ENCODE assay signal across 8 cellular contexts in the genomic region with DNA sequence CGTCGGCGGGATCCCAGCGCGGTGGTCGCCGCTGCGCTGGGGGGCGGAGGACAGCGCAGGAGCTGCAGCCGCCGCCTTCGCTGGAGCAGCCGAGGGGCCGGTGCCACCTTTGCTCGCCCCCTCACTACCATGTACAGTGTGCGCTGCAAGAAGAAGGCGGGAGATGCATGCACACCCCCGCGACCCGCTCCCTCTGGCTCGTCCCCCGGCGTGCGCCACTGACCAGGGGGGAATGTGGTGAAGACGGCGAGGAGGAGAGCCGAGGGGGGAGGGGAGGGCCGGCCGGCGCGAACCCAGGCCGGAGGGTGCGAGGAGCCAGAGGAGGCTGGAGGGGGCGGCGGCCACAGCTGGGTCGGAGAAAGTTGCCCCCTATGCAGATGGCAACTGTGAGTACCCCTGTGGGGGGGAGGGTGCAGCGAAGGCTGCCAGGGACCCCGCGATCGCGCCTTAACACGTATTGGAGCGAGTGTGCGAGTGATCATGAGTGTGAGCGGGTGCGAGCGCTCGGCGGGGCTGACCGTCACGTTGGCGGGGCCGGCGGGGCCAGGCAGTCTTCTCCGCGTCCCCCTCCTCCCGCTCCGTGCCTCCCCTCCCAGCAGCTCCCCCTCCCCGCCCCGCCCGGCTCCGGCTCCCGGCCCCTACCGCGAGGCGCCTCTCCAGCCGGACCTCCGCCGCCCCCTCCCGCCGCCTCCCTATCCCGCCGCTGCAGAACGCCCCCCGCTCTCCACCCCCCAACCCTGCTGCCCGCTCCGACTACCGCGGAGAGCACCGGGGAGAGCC. TPM values are rescaled to one million over a fixed set of nuclear protein-coding genes. Genes with fewer than 3 reads are reported as not detected.
DNase-seq lines count a peak whose midpoint lies in the region; ATAC-seq and TF ChIP-seq lines count a peak whose summit lies in the region.

No MANE protein-coding gene starts in this region.

- no peak overlapping the region for H3K27ac Mint-ChIP-seq in activated CD4-positive, alpha-beta T cell treated with anti-CD3 and anti-CD28 coated beads for 36 hours
- H3K27ac Mint-ChIP-seq in activated CD4-positive, alpha-beta memory T cell treated with anti-CD3 and anti-CD28 coated beads, Interleukin-2, amount 10 ng/mL, durations not matched to agents 7 days and 5 days, result no peak overlapping the region

- 1% methylated on average over 45 to 76 of the region's 81 CpGs for WGBS in heart right ventricle, 2 donors

- peaks cover 3% of the 10 kb centered on the region for H3K9me3 Mint-ChIP-seq in activated CD4-positive, alpha-beta T cell treated with anti-CD3 and anti-CD28 coated beads for 36 hours (ENCODE audit: low read depth)
- no peaks in the 10 kb centered on the region for H3K9me3 Mint-ChIP-seq in activated CD4-positive, alpha-beta memory T cell treated with anti-CD3 and anti-CD28 coated beads, Interleukin-2, amount 10 ng/mL, durations not matched to agents 7 days and 5 days

- TF ChIP-seq CTCF in heart right ventricle (IDR thresholded peaks at IDR 0.05) (no peak), retinal pigment epithelial cell (conservative IDR thresholded peaks at IDR 0.05; ENCODE audit: low read depth, low read length) (no peak)

- CTCF ChIA-PET in activated CD4-positive, alpha-beta T cell treated with anti-CD3 and anti-CD28 coated beads for 36 hours (lab: Charles Lee), result no interaction called here
- CTCF ChIA-PET in activated CD4-positive, alpha-beta memory T cell treated with anti-CD3 and anti-CD28 coated beads, Interleukin-2, amount 10 ng/mL, durations not matched to agents 7 days and 5 days (lab: Charles Lee), result no interaction called here

- peak overlapping the region; percentile 52 for H3K4me3 Mint-ChIP-seq in activated CD4-positive, alpha-beta T cell treated with anti-CD3 and anti-CD28 coated beads for 36 hours
- H3K4me3 Mint-ChIP-seq in activated CD4-positive, alpha-beta memory T cell treated with anti-CD3 and anti-CD28 coated beads, Interleukin-2, amount 10 ng/mL, durations not matched to agents 7 days and 5 days, result peak overlapping the region; percentile 53

- H3K4me1 ChIP-seq in heart right ventricle, result peaks cover 0 to 38% (median 22%) of the 10 kb centered on the region in 9 donors

- H3K27ac ChIP-seq in heart right ventricle, result no peak overlapping the region

- no peaks in the 10 kb centered on the region for H3K36me3 ChIP-seq in heart right ventricle

- peaks cover 2% of the 10 kb centered on the region for H3K36me3 Mint-ChIP-seq in activated CD4-positive, alpha-beta T cell treated with anti-CD3 and anti-CD28 coated beads for 36 hours (ENCODE audit: low read depth)
- peaks cover 6% of the 10 kb centered on the region for H3K36me3 Mint-ChIP-seq in activated CD4-positive, alpha-beta memory T cell treated with anti-CD3 and anti-CD28 coated beads, Interleukin-2, amount 10 ng/mL, durations not matched to agents 7 days and 5 days (ENCODE audit: low read depth)

- peaks cover 10 to 95% (median 86%) of the 10 kb centered on the region in 7 donors for H3K27me3 ChIP-seq in heart right ventricle

- H3K27me3 Mint-ChIP-seq in activated CD4-positive, alpha-beta T cell treated with anti-CD3 and anti-CD28 coated beads for 36 hours, result peaks cover 49% of the 10 kb centered on the region
- peaks cover 32% of the 10 kb centered on the region for H3K27me3 Mint-ChIP-seq in activated CD4-positive, alpha-beta memory T cell treated with anti-CD3 and anti-CD28 coated beads, Interleukin-2, amount 10 ng/mL, durations not matched to agents 7 days and 5 days

- H3K4me1 Mint-ChIP-seq in activated CD4-positive, alpha-beta T cell treated with anti-CD3 and anti-CD28 coated beads for 36 hours, result peaks cover 23% of the 10 kb centered on the region
- H3K4me1 Mint-ChIP-seq in activated CD4-positive, alpha-beta memory T cell treated with anti-CD3 and anti-CD28 coated beads, Interleukin-2, amount 10 ng/mL, durations not matched to agents 7 days and 5 days, result peaks cover 16% of the 10 kb centered on the region

- peak overlapping the region; percentile 26 to 60 (median 53) for H3K4me3 ChIP-seq in heart right ventricle
- peak overlapping the region; percentile 73 for H3K4me3 ChIP-seq in retinal pigment epithelial cell (ENCODE audit: low read length)

- POLR2A ChIA-PET in activated CD4-positive, alpha-beta T cell treated with anti-CD3 and anti-CD28 coated beads for 36 hours (lab: Charles Lee), result no interaction called here
- POLR2A ChIA-PET in activated CD4-positive, alpha-beta memory T cell treated with anti-CD3 and anti-CD28 coated beads, Interleukin-2, amount 10 ng/mL, durations not matched to agents 7 days and 5 days (lab: Charles Lee), result no interaction called here

- ATAC-seq in activated CD4-positive, alpha-beta T cell treated with anti-CD3 and anti-CD28 coated beads for 36 hours, result no peak
- peak in 2 of 8 donors; percentile 13 to 47 for ATAC-seq in heart right ventricle

- intact Hi-C loops in activated CD4-positive, alpha-beta T cell treated with anti-CD3 and anti-CD28 coated beads for 36 hours (cut with DNase I, micrococcal nuclease), result loop anchor here in 1 of 2 experiments (5.0 kb wide), 1 partner anchor 1395 kb away; no protein-coding TSS in a partner anchor
- intact Hi-C loops in heart right ventricle (cut with DNase I), result no loop called here

- DNase-seq in activated CD4-positive, alpha-beta T cell treated with anti-CD3 and anti-CD28 coated beads for 36 hours, result peak; percentile 10
- DNase-seq in activated CD4-positive, alpha-beta T cell treated with anti-CD3 and anti-CD28 coated beads, Interleukin-2, amount 50 U/mL, for 48 hours, result no peak
- DNase-seq in activated CD4-positive, alpha-beta memory T cell treated with anti-CD3 and anti-CD28 coated beads, Interleukin-2, amount 10 ng/mL, durations not matched to agents 7 days and 5 days, result no peak
- no peak for DNase-seq in heart right ventricle
- no peak for DNase-seq in retinal pigment epithelial cell (ENCODE audit: low read depth)
- no peak for DNase-seq in NCI-H226
- no peak for DNase-seq in NCI-H128 (lab: John Stamatoyannopoulos, UW; ENCODE audit: unreplicated experiment)
- no peak for DNase-seq in activated CD4-positive, alpha-beta T cell treated with anti-CD3 and anti-CD28 coated beads, Interleukin-2, amount 50 U/mL, for 1 hour

- no peaks in the 10 kb centered on the region for H3K9me3 ChIP-seq in heart right ventricle

RNA-seq across cellular contexts. Expression of gene SLITRK5, which starts 0.8 kb away (rescaled TPM):
- total RNA-seq in activated CD4-positive, alpha-beta T cell treated with anti-CD3 and anti-CD28 coated beads for 36 hours, result not detected
- under 1 TPM in 1 of 2 experiments, not detected in 1; under 0.01 TPM for total RNA-seq in activated CD4-positive, alpha-beta memory T cell treated with anti-CD3 and anti-CD28 coated beads, Interleukin-2, amount 10 ng/mL, durations not matched to agents 7 days and 5 days
- total RNA-seq in heart right ventricle, result under 1 TPM in 7 of 10 donors, not detected in 3; 0.02 to 0.07 (median 0.02) TPM
- polyA plus RNA-seq in heart right ventricle, result under 1 TPM; under 0.01 to 0.01 TPM
